In the genomic region with DNA sequence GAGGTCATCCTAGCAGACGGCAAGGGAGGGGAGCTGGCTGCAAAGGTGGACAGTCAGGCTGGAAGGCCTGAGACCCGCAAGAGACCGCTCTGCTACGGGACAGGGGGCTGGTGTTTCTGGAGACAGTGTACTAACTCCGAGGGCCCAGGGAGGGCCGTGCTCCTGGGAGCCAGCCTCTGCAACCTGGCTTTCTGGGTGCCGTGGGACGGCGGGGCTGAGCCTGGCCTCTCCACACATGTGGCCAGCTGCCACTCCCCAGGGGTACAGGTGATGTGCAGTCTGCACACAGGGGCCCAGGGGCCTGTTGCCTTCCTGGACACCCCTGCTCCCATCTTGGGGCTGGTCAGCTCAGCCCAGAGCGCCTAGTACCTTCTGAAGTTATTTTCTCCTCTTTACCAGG, we compare ENCODE assay signal across 32 cellular contexts.
"Had no signal": no experiment of that assay in that cellular context is flagged by ENCODE, and none has a peak within 500 bp of the region (broad histone marks: within the 10 kb centered on the region; RNA-seq: fewer than 3 reads in every experiment).

No MANE protein-coding gene starts in this region.

- H3K27ac ChIP-seq: ascending aorta, breast epithelium, cardiac muscle cell, colonic mucosa, dorsolateral prefrontal cortex, esophagus muscularis mucosa, foreskin keratinocyte, gastrocnemius medialis, VCaP had no signal

- H3K36me3 ChIP-seq: ascending aorta, breast epithelium, cardiac muscle cell, colonic mucosa, esophagus muscularis mucosa, gastrocnemius medialis had no signal

- H3K4me3 ChIP-seq: ascending aorta, breast epithelium, cardiac muscle cell, colonic mucosa, dorsolateral prefrontal cortex, esophagus muscularis mucosa, gastrocnemius medialis had no signal

- H3K27ac Mint-ChIP-seq: activated CD4-positive, alpha-beta T cell treated with anti-CD3 and anti-CD28 coated beads, Interleukin-2, amount 10 ng/mL, durations not matched to agents 7 days and 5 days; activated CD8-positive, alpha-beta T cell treated with anti-CD3 and anti-CD28 coated beads for 36 hours; activated naive CD8-positive, alpha-beta T cell; activated T-helper 17 cell treated with anti-CD3 and anti-CD28 coated beads, Interleukin-2, amount 50 U/mL, for 72 hours; brain; dendritic cell treated with granulocyte-macrophage colony-stimulating factor and Interleukin-4, amounts not matched to agents 40 ng/mL and 50 ng/mL, for 4 days; endodermal cell; WTC11 had no signal

- H3K9me3 Mint-ChIP-seq: activated CD4-positive, alpha-beta T cell treated with anti-CD3 and anti-CD28 coated beads, Interleukin-2, amount 10 ng/mL, durations not matched to agents 7 days and 5 days; activated CD8-positive, alpha-beta T cell treated with anti-CD3 and anti-CD28 coated beads for 36 hours; activated T-cell treated with anti-CD3 and anti-CD28 coated beads, Interleukin-2, amount 50 U/mL, for 4 hours; activated T-helper 17 cell treated with anti-CD3 and anti-CD28 coated beads, Interleukin-2, amount 50 U/mL, for 72 hours; dendritic cell treated with granulocyte-macrophage colony-stimulating factor and Interleukin-4, amounts not matched to agents 40 ng/mL and 50 ng/mL, for 4 days; endodermal cell; WTC11 had no signal

- H3K9me3 ChIP-seq: ascending aorta, breast epithelium, colonic mucosa, esophagus muscularis mucosa, gastrocnemius medialis had no signal

- H3K4me1 ChIP-seq: ascending aorta, breast epithelium, colonic mucosa, esophagus muscularis mucosa, foreskin keratinocyte, gastrocnemius medialis had no signal

- H3K36me3 Mint-ChIP-seq: activated naive CD8-positive, alpha-beta T cell; brain; WTC11 had no signal

- DNase-seq: activated CD4-positive, alpha-beta T cell treated with anti-CD3 and anti-CD28 coated beads for 1 hour; activated CD4-positive, alpha-beta T cell treated with anti-CD3 and anti-CD28 coated beads for 4 hours; activated CD4-positive, alpha-beta T cell treated with anti-CD3 and anti-CD28 coated beads, Interleukin-2, amount 10 ng/mL, durations not matched to agents 7 days and 5 days; activated CD4-positive, alpha-beta T cell treated with anti-CD3 and anti-CD28 coated beads, Interleukin-2, amount 50 U/mL, for 4 hours; activated CD8-positive, alpha-beta memory T cell treated with anti-CD3 and anti-CD28 coated beads for 24 hours; activated CD8-positive, alpha-beta T cell treated with anti-CD3 and anti-CD28 coated beads for 36 hours; activated effector memory CD4-positive, alpha-beta T cell treated with Interleukin-2 at 50 U/mL for 16 hours; activated gamma-delta T cell treated with Interleukin-2 at 50 U/mL for 16 hours; activated naive CD4-positive, alpha-beta T cell treated with anti-CD3 and anti-CD28 coated beads, Interleukin-2, amount 50 U/mL, for 16 hours; activated naive CD4-positive, alpha-beta T cell treated with Interleukin-2 at 50 U/mL for 16 hours; activated T-cell treated with anti-CD3 and anti-CD28 coated beads, Interleukin-2, amount 50 U/mL, for 4 hours; amygdala; central memory CD4-positive, alpha-beta T cell; cerebellar nuclear complex; colonic mucosa; dorsolateral prefrontal cortex; effector memory CD4-positive, alpha-beta T cell; endodermal cell; foreskin keratinocyte; gastrocnemius medialis; glutamatergic neuron; T-helper 2 cell had no signal

- H3K27me3 ChIP-seq: ascending aorta, cardiac muscle cell, colonic mucosa, foreskin keratinocyte had no signal

- H3K4me3 Mint-ChIP-seq: activated CD4-positive, alpha-beta T cell treated with anti-CD3 and anti-CD28 coated beads, Interleukin-2, amount 10 ng/mL, durations not matched to agents 7 days and 5 days; activated CD8-positive, alpha-beta T cell treated with anti-CD3 and anti-CD28 coated beads for 36 hours; activated naive CD8-positive, alpha-beta T cell; activated T-cell treated with anti-CD3 and anti-CD28 coated beads, Interleukin-2, amount 50 U/mL, for 4 hours; activated T-helper 17 cell treated with anti-CD3 and anti-CD28 coated beads, Interleukin-2, amount 50 U/mL, for 72 hours; brain; dendritic cell treated with granulocyte-macrophage colony-stimulating factor and Interleukin-4, amounts not matched to agents 40 ng/mL and 50 ng/mL, for 4 days; endodermal cell; WTC11 had no signal

- ATAC-seq: activated CD8-positive, alpha-beta T cell treated with anti-CD3 and anti-CD28 coated beads for 36 hours; activated T-helper 17 cell treated with anti-CD3 and anti-CD28 coated beads, Interleukin-2, amount 50 U/mL, for 72 hours; foreskin keratinocyte; gastrocnemius medialis; WTC11 had no signal
